Comparison of ENCODE assay signal across 1 cellular context in genomic region chr1:56578963-56579875, GRCh38.
A peak's percentile ranks its signal among the peaks of the same experiment; 100 is the strongest.
TF ChIP-seq lines count a peak whose summit lies in the region.

TSS of gene PLPP3 (minus strand) at chr1:56579563. CDS start at chr1:56579016, 547 bp downstream.

TF ChIP-seq in HepG2, 621 proteins besides CTCF, POLR2A, EP300 and RAD21 (continued from another document and continues in another):
- no peak for TF ChIP-seq ATF4 (CRISPR knock-in tag; IDR thresholded peaks at IDR 0.05)
- TF ChIP-seq SATB2 (CRISPR knock-in tag; IDR thresholded peaks at IDR 0.05) = peak; percentile 32; the same call in 1 of the 2 replicates
- TF ChIP-seq, protein P1, sequence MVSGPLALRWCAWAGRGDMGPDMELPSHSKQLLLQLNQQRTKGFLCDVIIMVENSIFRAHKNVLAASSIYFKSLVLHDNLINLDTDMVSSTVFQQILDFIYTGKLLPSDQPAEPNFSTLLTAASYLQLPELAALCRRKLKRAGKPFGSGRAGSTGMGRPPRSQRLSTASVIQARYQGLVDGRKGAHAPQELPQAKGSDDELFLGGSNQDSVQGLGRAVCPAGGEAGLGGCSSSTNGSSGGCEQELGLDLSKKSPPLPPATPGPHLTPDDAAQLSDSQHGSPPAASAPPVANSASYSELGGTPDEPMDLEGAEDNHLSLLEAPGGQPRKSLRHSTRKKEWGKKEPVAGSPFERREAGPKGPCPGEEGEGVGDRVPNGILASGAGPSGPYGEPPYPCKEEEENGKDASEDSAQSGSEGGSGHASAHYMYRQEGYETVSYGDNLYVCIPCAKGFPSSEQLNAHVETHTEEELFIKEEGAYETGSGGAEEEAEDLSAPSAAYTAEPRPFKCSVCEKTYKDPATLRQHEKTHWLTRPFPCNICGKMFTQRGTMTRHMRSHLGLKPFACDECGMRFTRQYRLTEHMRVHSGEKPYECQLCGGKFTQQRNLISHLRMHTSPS (CRISPR knock-in tag; IDR thresholded peaks at IDR 0.05; ENCODE audit: low read depth) = peak; percentile 20; the same call in 1 of the 2 replicates
- TF ChIP-seq RFX5 (IDR thresholded peaks at IDR 0.05; ENCODE audit: low read depth, low read length) = no peak
- no peak for TF ChIP-seq ZNF704 (CRISPR knock-in tag; IDR thresholded peaks at IDR 0.05; ENCODE audit: borderline replicate concordance)
- no peak for TF ChIP-seq NR2F6 (IDR thresholded peaks at IDR 0.05)
- TF ChIP-seq NR2F6 (CRISPR knock-in tag; IDR thresholded peaks at IDR 0.05) = no peak
- 0 out of 2 replicates have a peak, but pooled peaks have one; percentile 15 for TF ChIP-seq YEATS2 (CRISPR knock-in tag; IDR thresholded peaks at IDR 0.05; ENCODE audit: borderline replicate concordance)
- 0 out of 2 replicates have a peak, but pooled peaks have one; percentile 9 for TF ChIP-seq ZMYM3 (CRISPR knock-in tag; IDR thresholded peaks at IDR 0.05)
- TF ChIP-seq ZNF44 (CRISPR knock-in tag; IDR thresholded peaks at IDR 0.05) = no peak
- no peak for TF ChIP-seq ZNF280D (CRISPR knock-in tag; IDR thresholded peaks at IDR 0.05)
- TF ChIP-seq ZNF407 (CRISPR knock-in tag; IDR thresholded peaks at IDR 0.05; ENCODE audit: not compliant biosample characterization) = peak; percentile 39
- TF ChIP-seq CENPX (CRISPR knock-in tag; IDR thresholded peaks at IDR 0.05) = no peak
- TF ChIP-seq ZSCAN25 (CRISPR knock-in tag; IDR thresholded peaks at IDR 0.05) = no peak
- no peak for TF ChIP-seq ZFP36 (IDR thresholded peaks at IDR 0.05; ENCODE audit: borderline replicate concordance, low read depth, low read length, partially characterized antibody)
- no peak; the same call in 1 of the 2 replicates for TF ChIP-seq MTF1 (CRISPR knock-in tag; IDR thresholded peaks at IDR 0.05)
- TF ChIP-seq ZNF552 (CRISPR knock-in tag; IDR thresholded peaks at IDR 0.05; ENCODE audit: borderline replicate concordance) = no peak
- TF ChIP-seq, protein P2, sequence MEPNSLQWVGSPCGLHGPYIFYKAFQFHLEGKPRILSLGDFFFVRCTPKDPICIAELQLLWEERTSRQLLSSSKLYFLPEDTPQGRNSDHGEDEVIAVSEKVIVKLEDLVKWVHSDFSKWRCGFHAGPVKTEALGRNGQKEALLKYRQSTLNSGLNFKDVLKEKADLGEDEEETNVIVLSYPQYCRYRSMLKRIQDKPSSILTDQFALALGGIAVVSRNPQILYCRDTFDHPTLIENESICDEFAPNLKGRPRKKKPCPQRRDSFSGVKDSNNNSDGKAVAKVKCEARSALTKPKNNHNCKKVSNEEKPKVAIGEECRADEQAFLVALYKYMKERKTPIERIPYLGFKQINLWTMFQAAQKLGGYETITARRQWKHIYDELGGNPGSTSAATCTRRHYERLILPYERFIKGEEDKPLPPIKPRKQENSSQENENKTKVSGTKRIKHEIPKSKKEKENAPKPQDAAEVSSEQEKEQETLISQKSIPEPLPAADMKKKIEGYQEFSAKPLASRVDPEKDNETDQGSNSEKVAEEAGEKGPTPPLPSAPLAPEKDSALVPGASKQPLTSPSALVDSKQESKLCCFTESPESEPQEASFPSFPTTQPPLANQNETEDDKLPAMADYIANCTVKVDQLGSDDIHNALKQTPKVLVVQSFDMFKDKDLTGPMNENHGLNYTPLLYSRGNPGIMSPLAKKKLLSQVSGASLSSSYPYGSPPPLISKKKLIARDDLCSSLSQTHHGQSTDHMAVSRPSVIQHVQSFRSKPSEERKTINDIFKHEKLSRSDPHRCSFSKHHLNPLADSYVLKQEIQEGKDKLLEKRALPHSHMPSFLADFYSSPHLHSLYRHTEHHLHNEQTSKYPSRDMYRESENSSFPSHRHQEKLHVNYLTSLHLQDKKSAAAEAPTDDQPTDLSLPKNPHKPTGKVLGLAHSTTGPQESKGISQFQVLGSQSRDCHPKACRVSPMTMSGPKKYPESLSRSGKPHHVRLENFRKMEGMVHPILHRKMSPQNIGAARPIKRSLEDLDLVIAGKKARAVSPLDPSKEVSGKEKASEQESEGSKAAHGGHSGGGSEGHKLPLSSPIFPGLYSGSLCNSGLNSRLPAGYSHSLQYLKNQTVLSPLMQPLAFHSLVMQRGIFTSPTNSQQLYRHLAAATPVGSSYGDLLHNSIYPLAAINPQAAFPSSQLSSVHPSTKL (CRISPR knock-in tag; IDR thresholded peaks at IDR 0.05) = peak; percentile 30; the same call in 1 of the 2 replicates
- no peak for TF ChIP-seq FOSL2 (CRISPR knock-in tag; IDR thresholded peaks at IDR 0.05)
- 0 out of 2 replicates have a peak, but pooled peaks have one; percentile 36 for TF ChIP-seq ZMAT5 (CRISPR knock-in tag; IDR thresholded peaks at IDR 0.05; ENCODE audit: borderline replicate concordance, low read depth)
- TF ChIP-seq THAP11 (CRISPR knock-in tag; IDR thresholded peaks at IDR 0.05) = no peak
- no peak; the same call in 1 of the 2 replicates for TF ChIP-seq KLF11 (CRISPR knock-in tag; IDR thresholded peaks at IDR 0.05)
- TF ChIP-seq ZNF883 (CRISPR knock-in tag; IDR thresholded peaks at IDR 0.05; ENCODE audit: not compliant biosample characterization) = peak; percentile 59
- no peak for TF ChIP-seq ESRRA (CRISPR knock-in tag; IDR thresholded peaks at IDR 0.05; ENCODE audit: low read depth)
- TF ChIP-seq, protein P3, sequence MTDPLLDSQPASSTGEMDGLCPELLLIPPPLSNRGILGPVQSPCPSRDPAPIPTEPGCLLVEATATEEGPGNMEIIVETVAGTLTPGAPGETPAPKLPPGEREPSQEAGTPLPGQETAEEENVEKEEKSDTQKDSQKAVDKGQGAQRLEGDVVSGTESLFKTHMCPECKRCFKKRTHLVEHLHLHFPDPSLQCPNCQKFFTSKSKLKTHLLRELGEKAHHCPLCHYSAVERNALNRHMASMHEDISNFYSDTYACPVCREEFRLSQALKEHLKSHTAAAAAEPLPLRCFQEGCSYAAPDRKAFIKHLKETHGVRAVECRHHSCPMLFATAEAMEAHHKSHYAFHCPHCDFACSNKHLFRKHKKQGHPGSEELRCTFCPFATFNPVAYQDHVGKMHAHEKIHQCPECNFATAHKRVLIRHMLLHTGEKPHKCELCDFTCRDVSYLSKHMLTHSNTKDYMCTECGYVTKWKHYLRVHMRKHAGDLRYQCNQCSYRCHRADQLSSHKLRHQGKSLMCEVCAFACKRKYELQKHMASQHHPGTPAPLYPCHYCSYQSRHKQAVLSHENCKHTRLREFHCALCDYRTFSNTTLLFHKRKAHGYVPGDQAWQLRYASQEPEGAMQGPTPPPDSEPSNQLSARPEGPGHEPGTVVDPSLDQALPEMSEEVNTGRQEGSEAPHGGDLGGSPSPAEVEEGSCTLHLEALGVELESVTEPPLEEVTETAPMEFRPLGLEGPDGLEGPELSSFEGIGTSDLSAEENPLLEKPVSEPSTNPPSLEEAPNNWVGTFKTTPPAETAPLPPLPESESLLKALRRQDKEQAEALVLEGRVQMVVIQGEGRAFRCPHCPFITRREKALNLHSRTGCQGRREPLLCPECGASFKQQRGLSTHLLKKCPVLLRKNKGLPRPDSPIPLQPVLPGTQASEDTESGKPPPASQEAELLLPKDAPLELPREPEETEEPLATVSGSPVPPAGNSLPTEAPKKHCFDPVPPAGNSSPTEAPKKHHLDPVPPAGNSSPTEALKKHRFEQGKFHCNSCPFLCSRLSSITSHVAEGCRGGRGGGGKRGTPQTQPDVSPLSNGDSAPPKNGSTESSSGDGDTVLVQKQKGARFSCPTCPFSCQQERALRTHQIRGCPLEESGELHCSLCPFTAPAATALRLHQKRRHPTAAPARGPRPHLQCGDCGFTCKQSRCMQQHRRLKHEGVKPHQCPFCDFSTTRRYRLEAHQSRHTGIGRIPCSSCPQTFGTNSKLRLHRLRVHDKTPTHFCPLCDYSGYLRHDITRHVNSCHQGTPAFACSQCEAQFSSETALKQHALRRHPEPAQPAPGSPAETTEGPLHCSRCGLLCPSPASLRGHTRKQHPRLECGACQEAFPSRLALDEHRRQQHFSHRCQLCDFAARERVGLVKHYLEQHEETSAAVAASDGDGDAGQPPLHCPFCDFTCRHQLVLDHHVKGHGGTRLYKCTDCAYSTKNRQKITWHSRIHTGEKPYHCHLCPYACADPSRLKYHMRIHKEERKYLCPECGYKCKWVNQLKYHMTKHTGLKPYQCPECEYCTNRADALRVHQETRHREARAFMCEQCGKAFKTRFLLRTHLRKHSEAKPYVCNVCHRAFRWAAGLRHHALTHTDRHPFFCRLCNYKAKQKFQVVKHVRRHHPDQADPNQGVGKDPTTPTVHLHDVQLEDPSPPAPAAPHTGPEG (CRISPR knock-in tag; IDR thresholded peaks at IDR 0.05) = no peak; the same call in 1 of the 2 replicates
